7 cellular contexts compared by ENCODE assay signal in genomic region chr14:61707774-61708173, GRCh38. TPM values are rescaled to one million over a fixed set of nuclear protein-coding genes. Genes with fewer than 3 reads are reported as not detected.
A peak's percentile ranks its signal among the peaks of the same experiment; 100 is the strongest.
DNase-seq lines count a peak whose midpoint lies in the region; ATAC-seq, FAIRE-seq and TF ChIP-seq lines count a peak whose summit lies in the region.
"Not testable (repeated sequence)": the region's sequence is repeated elsewhere in the genome, so short reads cannot be mapped to it uniquely, and the experiment has no call there.

No MANE protein-coding gene starts in this region.

- peaks cover 87% of the 10 kb centered on the region for H4K20me1 ChIP-seq in PC-3 (ENCODE audit: low read length)
- H4K20me1 ChIP-seq in GM12878 (ENCODE audit: control insufficient read depth, insufficient read depth): not testable (repeated sequence)

- not testable (repeated sequence) for TF ChIP-seq RAD21 in GM12878 (IDR thresholded peaks at IDR 0.05; ENCODE audit: insufficient read depth, low read depth, low read length)

- not testable (repeated sequence) for TF ChIP-seq EP300 in GM12878 (IDR thresholded peaks at IDR 0.05; ENCODE audit: borderline replicate concordance in 1 of 2, control insufficient read depth in 1 of 2, low read depth in 2 of 2, low read length in 2 of 2)

- not testable (repeated sequence) for H3K4me3 Mint-ChIP-seq in WTC11; activated T-cell treated with anti-CD3 and anti-CD28 coated beads, Interleukin-2, amount 50 U/mL, for 24 hours; activated naive CD4-positive, alpha-beta T cell treated with anti-CD3 and anti-CD28 coated beads, Interleukin-2, amount 10 ng/mL, durations not matched to agents 7 days and 5 days; chondrocyte (ENCODE audit: unreplicated experiment)

- CTCF ChIA-PET in HEK293 (lab: Yijun Ruan, JAX); PC-3 (lab: Charles Lee); WTC11 (lab: Charles Lee); activated naive CD4-positive, alpha-beta T cell treated with anti-CD3 and anti-CD28 coated beads, Interleukin-2, amount 10 ng/mL, durations not matched to agents 7 days and 5 days (lab: Charles Lee): not testable (repeated sequence)
- CTCF ChIA-PET in GM12878 (lab: Yijun Ruan, JAX): interaction anchor here (1.3 kb wide), 1 partner anchor 130 kb away, joined by 3 read pairs; no protein-coding TSS in a partner anchor

- H3K4me3 ChIP-seq in HEK293 (ENCODE audit: low read depth, low read length); PC-3 (ENCODE audit: low read length); GM12878: not testable (repeated sequence)

- not testable (repeated sequence) for H3K9me3 ChIP-seq in HEK293 (ENCODE audit: control insufficient read depth, insufficient read depth, low read depth, low read length); PC-3 (ENCODE audit: low read length); GM12878 (replicated peaks; ENCODE audit: control insufficient read depth, insufficient read depth, low read length)

- intact Hi-C loops in PC-3 (cut with micrococcal nuclease); GM12878 (cut with micrococcal nuclease; ENCODE audit: unreplicated experiment): not testable (repeated sequence)

- H3K27ac ChIP-seq in HEK293 (ENCODE audit: extremely low read depth, low read depth, low read length); PC-3 (ENCODE audit: low read length); GM12878 (ENCODE audit: control insufficient read depth, insufficient read depth): not testable (repeated sequence)

- peaks cover 22% of the 10 kb centered on the region for H3F3A ChIP-seq in PC-3 (ENCODE audit: low read length, unreplicated experiment)

- not testable (repeated sequence) for H2AFZ ChIP-seq in PC-3 (ENCODE audit: low read length); GM12878 (ENCODE audit: control insufficient read depth, low read depth, low read length)

- not testable (repeated sequence) for H3K9me2 ChIP-seq in PC-3 (replicated peaks; ENCODE audit: low read length)

- TSS peak; percentile 27 for BruUV-seq in PC-3 (replicated peaks; lab: Mats Ljungman, UMichigan)
- BruUV-seq in GM12878 (replicated peaks; lab: Mats Ljungman, UMichigan): TSS peak; percentile 52

- not testable (repeated sequence) for FAIRE-seq in GM12878 (lab: Jason Lieb, UNC)

- 5% methylated on average over 2 of the region's 4 CpGs for WGBS in GM12878 (ENCODE audit: insufficient coverage, insufficient replicate concordance, low lambda C conversion rate, missing lambda C conversion rate)

- H3K79me2 ChIP-seq in PC-3 (ENCODE audit: low read length): peaks cover 93% of the 10 kb centered on the region
- peaks cover 91% of the 10 kb centered on the region for H3K79me2 ChIP-seq in GM12878 (ENCODE audit: control insufficient read depth, insufficient read depth, low read length)

- peaks cover 69% of the 10 kb centered on the region for H3K4me1 Mint-ChIP-seq in WTC11
- H3K4me1 Mint-ChIP-seq in activated T-cell treated with anti-CD3 and anti-CD28 coated beads, Interleukin-2, amount 50 U/mL, for 24 hours (ENCODE audit: low read depth): peaks cover 88% of the 10 kb centered on the region
- H3K4me1 Mint-ChIP-seq in activated naive CD4-positive, alpha-beta T cell treated with anti-CD3 and anti-CD28 coated beads, Interleukin-2, amount 10 ng/mL, durations not matched to agents 7 days and 5 days: peaks cover 93% of the 10 kb centered on the region
- H3K4me1 Mint-ChIP-seq in chondrocyte (ENCODE audit: low read depth): peaks cover 90% of the 10 kb centered on the region

- POLR2A ChIA-PET in HEK293 (lab: Yijun Ruan, JAX); PC-3 (lab: Charles Lee; ENCODE audit: unreplicated experiment); WTC11 (lab: Charles Lee); GM12878 (lab: Charles Lee): not testable (repeated sequence)

- not testable (repeated sequence) for H3K27me3 Mint-ChIP-seq in WTC11 (ENCODE audit: low read depth); activated T-cell treated with anti-CD3 and anti-CD28 coated beads, Interleukin-2, amount 50 U/mL, for 24 hours; activated naive CD4-positive, alpha-beta T cell treated with anti-CD3 and anti-CD28 coated beads, Interleukin-2, amount 10 ng/mL, durations not matched to agents 7 days and 5 days; chondrocyte (ENCODE audit: low read depth)

- not testable (repeated sequence) for ATAC-seq in PC-3, WTC11, GM12878

- in situ Hi-C loops in GM12878 (cut with MboI): not testable (repeated sequence)

- H3K36me3 Mint-ChIP-seq in WTC11; chondrocyte (ENCODE audit: low read depth): not testable (repeated sequence)
- H3K36me3 Mint-ChIP-seq in activated T-cell treated with anti-CD3 and anti-CD28 coated beads, Interleukin-2, amount 50 U/mL, for 24 hours (ENCODE audit: low read depth): peaks cover 77% of the 10 kb centered on the region
- H3K36me3 Mint-ChIP-seq in activated naive CD4-positive, alpha-beta T cell treated with anti-CD3 and anti-CD28 coated beads, Interleukin-2, amount 10 ng/mL, durations not matched to agents 7 days and 5 days: peaks cover 25% of the 10 kb centered on the region

- H3K36me3 ChIP-seq in HEK293 (ENCODE audit: control insufficient read depth in 2 of 2, insufficient read depth in 1 of 2, low read length in 2 of 2); PC-3 (ENCODE audit: low read depth, low read length); GM12878 (ENCODE audit: control insufficient read depth in 2 of 2, insufficient read depth in 2 of 2, low read length in 1 of 2): not testable (repeated sequence)

- not testable (repeated sequence) for H3K27me3 ChIP-seq in PC-3 (ENCODE audit: low read length); GM12878 (replicated peaks in 1 of 2; ENCODE audit: control insufficient read depth in 2 of 2, insufficient read depth in 2 of 2, low read length in 1 of 2)

- not testable (repeated sequence) for TF ChIP-seq POLR2A in GM12878 (IDR thresholded peaks at IDR 0.05; ENCODE audit: low read depth, low read length)

- peak overlapping the region; percentile 49; the same call in 1 of the 2 replicates for H3K27ac Mint-ChIP-seq in WTC11
- peak overlapping the region; percentile 76 for H3K27ac Mint-ChIP-seq in activated T-cell treated with anti-CD3 and anti-CD28 coated beads, Interleukin-2, amount 50 U/mL, for 24 hours
- peak overlapping the region; percentile 45 for H3K27ac Mint-ChIP-seq in activated naive CD4-positive, alpha-beta T cell treated with anti-CD3 and anti-CD28 coated beads, Interleukin-2, amount 10 ng/mL, durations not matched to agents 7 days and 5 days
- H3K27ac Mint-ChIP-seq in chondrocyte (ENCODE audit: unreplicated experiment): peak overlapping the region; percentile 36

- not testable (repeated sequence) for H3K4me2 ChIP-seq in PC-3 (ENCODE audit: low read length); GM12878 (ENCODE audit: control insufficient read depth, insufficient read depth)

- H3K9me3 Mint-ChIP-seq in WTC11; activated T-cell treated with anti-CD3 and anti-CD28 coated beads, Interleukin-2, amount 50 U/mL, for 24 hours; activated naive CD4-positive, alpha-beta T cell treated with anti-CD3 and anti-CD28 coated beads, Interleukin-2, amount 10 ng/mL, durations not matched to agents 7 days and 5 days; chondrocyte (ENCODE audit: low read depth): not testable (repeated sequence)

- SMC1A ChIA-PET in GM12878 (lab: Charles Lee; ENCODE audit: uncharacterized antibody, unreplicated experiment): interaction anchor here (4.3 kb wide), 1 partner anchor 12 kb away, joined by 22 read pairs; no protein-coding TSS in a partner anchor

- DNase-seq in PC-3; WTC11 (ENCODE audit: low spot score); activated T-cell treated with anti-CD3 and anti-CD28 coated beads, Interleukin-2, amount 50 U/mL, for 24 hours; activated naive CD4-positive, alpha-beta T cell treated with anti-CD3 and anti-CD28 coated beads, Interleukin-2, amount 10 ng/mL, durations not matched to agents 7 days and 5 days; GM12878 (ENCODE audit: low read depth, low spot score); chondrocyte (ENCODE audit: low spot score): not testable (repeated sequence)

- H3K9ac ChIP-seq in PC-3 (ENCODE audit: low read length); GM12878 (ENCODE audit: control insufficient read depth, insufficient read depth, low read length): not testable (repeated sequence)

- RAD21 ChIA-PET in GM12878 (lab: Charles Lee; ENCODE audit: unreplicated experiment): not testable (repeated sequence)

- not testable (repeated sequence) for TF ChIP-seq CTCF in HEK293 (tag by site-specific recombination; IDR thresholded peaks at IDR 0.05); PC-3 (conservative IDR thresholded peaks at IDR 0.05; ENCODE audit: low read depth, low read length); WTC11 (IDR thresholded peaks at IDR 0.05); GM12878 (IDR thresholded peaks at IDR 0.05 in 2 of 3, conservative IDR thresholded peaks at IDR 0.05 in 1 of 3; ENCODE audit: control insufficient read depth in 2 of 3, extremely low read depth in 1 of 3, insufficient read depth in 1 of 3, low read depth in 3 of 3, low read length in 3 of 3); chondrocyte (IDR thresholded peaks at IDR 0.05)

- H3K4me1 ChIP-seq in HEK293 (ENCODE audit: control insufficient read depth, insufficient read depth, low read length) (peaks cover 31% of the 10 kb centered on the region), PC-3 (ENCODE audit: insufficient read depth, low read length) (peaks cover 55% of the 10 kb centered on the region), GM12878 (ENCODE audit: control insufficient read depth, insufficient read depth, low read length) (peaks cover 25% of the 10 kb centered on the region)

RNA-seq across cellular contexts. Expression of gene HIF1A, which starts 12.5 kb away (rescaled TPM):
- total RNA-seq in PC-3 (2014; rRNA removed) (266 and 319 TPM in 2 replicates), WTC11 (2021) (146 to 165 TPM (median 153 TPM) in 3 replicates), GM12878 (2014; rRNA removed) (89.4 and 91.4 TPM in 2 replicates), GM12878 (2014; rRNA removed; fragmentation: Illumina TruSeq; extraction: Trizol) (90.7 and 91.9 TPM in 2 replicates), GM12878 (2021) (80.7 and 84.4 TPM in 2 replicates), chondrocyte (466 to 676 TPM (median 660 TPM) in 3 replicates)
- 247 and 270 TPM in 2 replicates for total RNA-seq in GM12878 (2013; cell fraction: nucleolus; rRNA removed)
- polyA plus RNA-seq in GM12878 (2011; ENCODE audit: low read depth): 22.3 TPM
- polyA plus RNA-seq in GM12878 (2011; rRNA removed) (97.0 and 107 TPM in 2 replicates), GM12878 (2014; fragmentation: Illumina TruSeq; extraction: Trizol) (83.3 and 103 TPM in 2 replicates), GM12878 (2014; fragmentation: Nextera tagmentation; extraction: Ambion mirVana) (10 to 100 TPM; 18.3 to 22.3 TPM), GM12878 (2014; rRNA removed) (51.9 and 65.7 TPM in 2 replicates), GM12878 (2016; fragmentation: Nextera tagmentation; extraction: Ambion mirVana) (10 to 100 TPM; 66.7 to 69.9 TPM)
- 37.8 and 42.2 TPM in 2 replicates for polyA plus RNA-seq in GM12878 (2011; cell fraction: cytosol; rRNA removed)
- 38.9 and 57.4 TPM in 2 replicates for polyA plus RNA-seq in GM12878 (2011; cell fraction: nucleus; rRNA removed)
- polyA plus RNA-seq in GM12878 (2012): 32.0 and 35.6 TPM in 2 replicates
- 55.7 and 109 TPM in 2 replicates for polyA minus RNA-seq in GM12878 (2011; rRNA and poly(A)+ RNA removed)
- polyA minus RNA-seq in GM12878 (2011; cell fraction: cytosol; rRNA and poly(A)+ RNA removed): 47.4 and 47.5 TPM in 2 replicates
- 58.2 and 99.9 TPM in 2 replicates for polyA minus RNA-seq in GM12878 (2011; cell fraction: nucleus; rRNA and poly(A)+ RNA removed)

RNA-seq across cellular contexts. Expression of gene SNAPC1, which starts 54.4 kb away (rescaled TPM):
- total RNA-seq in PC-3 (2014; rRNA removed) (26.7 and 27.3 TPM in 2 replicates), WTC11 (2021) (9.5 to 10.2 TPM (median 10.1 TPM) in 3 replicates), GM12878 (2014; rRNA removed) (4.5 and 4.9 TPM in 2 replicates), GM12878 (2014; rRNA removed; fragmentation: Illumina TruSeq; extraction: Trizol) (8.1 and 9.9 TPM in 2 replicates), GM12878 (2021) (4.5 and 4.7 TPM in 2 replicates), chondrocyte (7.9 to 9.9 TPM (median 8.6 TPM) in 3 replicates)
- 13.3 and 15.0 TPM in 2 replicates for total RNA-seq in GM12878 (2013; cell fraction: nucleolus; rRNA removed)
- polyA plus RNA-seq in GM12878 (2011; ENCODE audit: low read depth): 1.8 TPM
- polyA plus RNA-seq in GM12878 (2011; rRNA removed) (12.0 and 22.9 TPM in 2 replicates), GM12878 (2014; fragmentation: Illumina TruSeq; extraction: Trizol) (7.9 and 9.6 TPM in 2 replicates), GM12878 (2014; fragmentation: Nextera tagmentation; extraction: Ambion mirVana) (1 to 10 TPM; 5.2 to 7.0 TPM), GM12878 (2014; rRNA removed) (3.6 and 5.6 TPM in 2 replicates), GM12878 (2016; fragmentation: Nextera tagmentation; extraction: Ambion mirVana) (10 to 100 TPM in 1 of 2 experiments, 1 to 10 TPM in 1; 9.0 to 10.1 TPM)
- 4.4 and 6.9 TPM in 2 replicates for polyA plus RNA-seq in GM12878 (2011; cell fraction: cytosol; rRNA removed)
- 3.6 and 4.2 TPM in 2 replicates for polyA plus RNA-seq in GM12878 (2011; cell fraction: nucleus; rRNA removed)
- polyA plus RNA-seq in GM12878 (2012): 2.8 and 6.6 TPM in 2 replicates
- 2.0 and 2.6 TPM in 2 replicates for polyA minus RNA-seq in GM12878 (2011; rRNA and poly(A)+ RNA removed)
- polyA minus RNA-seq in GM12878 (2011; cell fraction: cytosol; rRNA and poly(A)+ RNA removed): 2.4 and 3.1 TPM in 2 replicates
- 1.8 and 2.1 TPM in 2 replicates for polyA minus RNA-seq in GM12878 (2011; cell fraction: nucleus; rRNA and poly(A)+ RNA removed)
